ENCODE assay signal across 33 cellular contexts in the genomic region with DNA sequence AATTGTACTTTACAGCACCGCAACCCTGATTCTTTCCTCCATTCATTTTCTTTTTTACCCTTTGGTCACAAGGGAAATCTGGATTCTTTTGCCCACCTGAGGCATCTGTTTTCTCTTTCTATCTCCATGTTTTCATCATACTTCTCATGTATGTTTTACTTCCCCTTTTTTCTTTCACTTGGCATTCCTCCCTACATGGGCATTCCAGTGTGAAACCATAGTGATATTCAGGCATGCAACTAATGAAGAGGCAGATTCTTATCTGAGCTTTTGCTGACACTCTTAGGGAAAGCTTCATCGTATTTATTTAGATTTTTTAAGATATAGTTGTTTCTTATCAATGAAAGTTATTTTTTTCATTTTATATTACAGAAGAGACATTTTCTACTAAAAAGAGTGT.
"Had no signal": no experiment of that assay in that cellular context is flagged by ENCODE, and none has a peak within 500 bp of the region (broad histone marks: within the 10 kb centered on the region; RNA-seq: fewer than 3 reads in every experiment).

No MANE protein-coding gene starts in this region.

- H3K36me3 ChIP-seq: esophagus muscularis mucosa, heart right ventricle, lower lobe of right lung, right atrium auricular region, upper lobe of left lung had no signal

- H3K4me1 Mint-ChIP-seq: activated CD4-positive, alpha-beta memory T cell treated with anti-CD3 and anti-CD28 coated beads, Interleukin-2, amount 10 ng/mL, durations not matched to agents 7 days and 5 days; activated CD4-positive, alpha-beta T cell treated with anti-CD3 and anti-CD28 coated beads, Interleukin-2, amount 10 ng/mL, durations not matched to agents 7 days and 5 days; activated T-helper 17 cell treated with anti-CD3 and anti-CD28 coated beads, Interleukin-2, amount 50 U/mL, for 72 hours; naive B cell; stimulated activated memory B cell treated with anti-CD40 and anti-IgM and Interleukin-4, amounts not matched to agents 10 μg/mL and 1 μg/mL and 100 μg/mL, for 72 hours; stimulated activated naive CD8-positive, alpha-beta T cell treated with anti-CD3 and anti-CD28 coated beads, Interleukin-15, amount 100 ng/mL, for 72 hours had no signal

- H3K27ac Mint-ChIP-seq: activated CD4-positive, alpha-beta memory T cell treated with anti-CD3 and anti-CD28 coated beads, Interleukin-2, amount 10 ng/mL, durations not matched to agents 7 days and 5 days; activated CD4-positive, alpha-beta T cell treated with anti-CD3 and anti-CD28 coated beads, Interleukin-2, amount 10 ng/mL, durations not matched to agents 7 days and 5 days; activated T-helper 17 cell treated with anti-CD3 and anti-CD28 coated beads, Interleukin-2, amount 50 U/mL, for 72 hours; naive B cell; stimulated activated memory B cell treated with anti-CD40 and anti-IgM and Interleukin-4, amounts not matched to agents 10 μg/mL and 1 μg/mL and 100 μg/mL, for 72 hours; stimulated activated naive CD8-positive, alpha-beta T cell treated with anti-CD3 and anti-CD28 coated beads, Interleukin-15, amount 100 ng/mL, for 72 hours had no signal

- H3K9me3 ChIP-seq: breast epithelium, esophagus muscularis mucosa, lower lobe of right lung, right atrium auricular region, upper lobe of left lung had no signal

- H3K27me3 Mint-ChIP-seq: activated CD4-positive, alpha-beta memory T cell treated with anti-CD3 and anti-CD28 coated beads, Interleukin-2, amount 10 ng/mL, durations not matched to agents 7 days and 5 days; activated CD4-positive, alpha-beta T cell treated with anti-CD3 and anti-CD28 coated beads, Interleukin-2, amount 10 ng/mL, durations not matched to agents 7 days and 5 days; activated T-helper 17 cell treated with anti-CD3 and anti-CD28 coated beads, Interleukin-2, amount 50 U/mL, for 72 hours; naive B cell; stimulated activated memory B cell treated with anti-CD40 and anti-IgM and Interleukin-4, amounts not matched to agents 10 μg/mL and 1 μg/mL and 100 μg/mL, for 72 hours; stimulated activated naive CD8-positive, alpha-beta T cell treated with anti-CD3 and anti-CD28 coated beads, Interleukin-15, amount 100 ng/mL, for 72 hours had no signal

- ATAC-seq: activated T-cell treated with anti-CD3 and anti-CD28 coated beads, Interleukin-2, amount 50 U/mL, for 4 hours; activated T-helper 17 cell treated with anti-CD3 and anti-CD28 coated beads, Interleukin-2, amount 50 U/mL, for 72 hours; foreskin keratinocyte; heart right ventricle; left lobe of liver; lower lobe of right lung; psoas muscle; stimulated activated memory B cell treated with anti-CD40 and anti-IgM and Interleukin-4, amounts not matched to agents 10 μg/mL and 1 μg/mL and 100 μg/mL, for 72 hours; stimulated activated naive CD8-positive, alpha-beta T cell treated with anti-CD3 and anti-CD28 coated beads, Interleukin-15, amount 100 ng/mL, for 72 hours had no signal

- H3K27ac ChIP-seq: breast epithelium, esophagus muscularis mucosa, foreskin keratinocyte, heart right ventricle, lower lobe of right lung, parathyroid adenoma, psoas muscle, right atrium auricular region, upper lobe of left lung had no signal

- H3K9me3 Mint-ChIP-seq: activated CD4-positive, alpha-beta memory T cell treated with anti-CD3 and anti-CD28 coated beads, Interleukin-2, amount 10 ng/mL, durations not matched to agents 7 days and 5 days; activated CD4-positive, alpha-beta T cell treated with anti-CD3 and anti-CD28 coated beads, Interleukin-2, amount 10 ng/mL, durations not matched to agents 7 days and 5 days; stimulated activated memory B cell treated with anti-CD40 and anti-IgM and Interleukin-4, amounts not matched to agents 10 μg/mL and 1 μg/mL and 100 μg/mL, for 72 hours; stimulated activated naive CD8-positive, alpha-beta T cell treated with anti-CD3 and anti-CD28 coated beads, Interleukin-15, amount 100 ng/mL, for 72 hours had no signal

- H3K4me3 ChIP-seq: breast epithelium, esophagus muscularis mucosa, heart right ventricle, lower lobe of right lung, psoas muscle, right atrium auricular region, smooth muscle cell, upper lobe of left lung had no signal

- DNase-seq: activated CD4-positive, alpha-beta memory T cell treated with anti-CD3 and anti-CD28 coated beads, Interleukin-2, amount 10 ng/mL, durations not matched to agents 7 days and 5 days; activated CD4-positive, alpha-beta T cell treated with anti-CD3 and anti-CD28 coated beads for 1 hour; activated CD4-positive, alpha-beta T cell treated with anti-CD3 and anti-CD28 coated beads, Interleukin-2, amount 10 ng/mL, durations not matched to agents 7 days and 5 days; activated CD8-positive, alpha-beta memory T cell treated with anti-CD3 and anti-CD28 coated beads, Interleukin-2, amount 50 U/mL, for 48 hours; activated gamma-delta T cell treated with Interleukin-2 at 50 U/mL for 16 hours; activated naive CD4-positive, alpha-beta T cell treated with anti-CD3 and anti-CD28 coated beads, Interleukin-2, amount 50 U/mL, for 16 hours; activated T-cell treated with anti-CD3 and anti-CD28 coated beads, Interleukin-2, amount 50 U/mL, for 4 hours; amniotic stem cell; central memory CD4-positive, alpha-beta T cell; dermis blood vessel endothelial cell; effector CD4-positive, alpha-beta T cell; foreskin keratinocyte; heart right ventricle; lower lobe of right lung; mesenchymal stem cell; naive B cell; occipital lobe; psoas muscle; stimulated activated CD4-positive, alpha-beta T cell treated with anti-CD3 and anti-CD28 coated beads, Interleukin-1b, Interleukin-23, amount 100 ng/mL, for 48 hours; stimulated activated CD4-positive, alpha-beta T cell treated with anti-CD3 and anti-CD28 coated beads, Interleukin-4, amount 100 ng/mL, for 4 hours; stimulated activated CD8-positive, alpha-beta memory T cell treated with anti-CD3 and anti-CD28 coated beads, Interleukin-4, amount 100 ng/mL, for 48 hours; stimulated activated naive CD8-positive, alpha-beta T cell treated with anti-CD3 and anti-CD28 coated beads, Interleukin-15, amount 100 ng/mL, for 72 hours; substantia nigra; T-helper 9 cell; upper lobe of left lung had no signal

- H3K27me3 ChIP-seq: breast epithelium, esophagus muscularis mucosa, foreskin keratinocyte, heart right ventricle, right atrium auricular region, upper lobe of left lung had no signal

- H3K4me2 ChIP-seq: smooth muscle cell had no signal

- H3K36me3 Mint-ChIP-seq: naive B cell; stimulated activated memory B cell treated with anti-CD40 and anti-IgM and Interleukin-4, amounts not matched to agents 10 μg/mL and 1 μg/mL and 100 μg/mL, for 72 hours had no signal

- H3K4me1 ChIP-seq: breast epithelium, esophagus muscularis mucosa, foreskin keratinocyte, heart right ventricle, lower lobe of right lung, parathyroid adenoma, psoas muscle, right atrium auricular region, upper lobe of left lung had no signal

- H2AFZ ChIP-seq: parathyroid adenoma had no signal

- H3K4me3 Mint-ChIP-seq: activated CD4-positive, alpha-beta memory T cell treated with anti-CD3 and anti-CD28 coated beads, Interleukin-2, amount 10 ng/mL, durations not matched to agents 7 days and 5 days; activated CD4-positive, alpha-beta T cell treated with anti-CD3 and anti-CD28 coated beads, Interleukin-2, amount 10 ng/mL, durations not matched to agents 7 days and 5 days; activated T-cell treated with anti-CD3 and anti-CD28 coated beads, Interleukin-2, amount 50 U/mL, for 4 hours; activated T-helper 17 cell treated with anti-CD3 and anti-CD28 coated beads, Interleukin-2, amount 50 U/mL, for 72 hours; naive B cell; stimulated activated memory B cell treated with anti-CD40 and anti-IgM and Interleukin-4, amounts not matched to agents 10 μg/mL and 1 μg/mL and 100 μg/mL, for 72 hours; stimulated activated naive CD8-positive, alpha-beta T cell treated with anti-CD3 and anti-CD28 coated beads, Interleukin-15, amount 100 ng/mL, for 72 hours had no signal

- H3K9ac ChIP-seq: parathyroid adenoma had no signal
